1 cellular context compared by ENCODE assay signal in the genomic region with DNA sequence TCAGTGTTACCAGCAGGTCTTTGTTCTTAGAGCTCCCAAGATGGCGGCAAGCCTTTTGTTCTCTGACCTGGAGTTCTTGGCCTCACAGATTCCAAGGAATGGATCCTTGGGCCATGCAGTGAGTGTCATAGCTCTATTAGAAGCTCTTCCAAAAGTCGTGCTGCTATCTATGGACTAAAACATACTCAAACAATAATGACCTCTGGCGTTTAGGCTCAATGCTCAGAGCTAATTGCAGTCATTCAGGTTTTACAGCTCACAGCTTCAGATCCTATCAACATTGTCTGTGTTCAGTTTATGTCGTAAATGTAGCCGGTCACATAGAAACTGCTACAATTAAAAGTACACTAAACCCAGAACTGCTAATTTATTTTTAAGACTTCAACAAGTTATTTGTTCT.
TF ChIP-seq lines count a peak whose summit lies in the region.

No MANE protein-coding gene starts in this region.

TF ChIP-seq in GM23338, 12 proteins besides CTCF, POLR2A, EP300 and RAD21:
- TF ChIP-seq POLR2AphosphoS5 (IDR thresholded peaks at IDR 0.05; ENCODE audit: low read depth) (no peak), JUNB (IDR thresholded peaks at IDR 0.05; ENCODE audit: unreplicated experiment) (no peak)
